ENCODE assay signal across 20 cellular contexts in the genomic region with DNA sequence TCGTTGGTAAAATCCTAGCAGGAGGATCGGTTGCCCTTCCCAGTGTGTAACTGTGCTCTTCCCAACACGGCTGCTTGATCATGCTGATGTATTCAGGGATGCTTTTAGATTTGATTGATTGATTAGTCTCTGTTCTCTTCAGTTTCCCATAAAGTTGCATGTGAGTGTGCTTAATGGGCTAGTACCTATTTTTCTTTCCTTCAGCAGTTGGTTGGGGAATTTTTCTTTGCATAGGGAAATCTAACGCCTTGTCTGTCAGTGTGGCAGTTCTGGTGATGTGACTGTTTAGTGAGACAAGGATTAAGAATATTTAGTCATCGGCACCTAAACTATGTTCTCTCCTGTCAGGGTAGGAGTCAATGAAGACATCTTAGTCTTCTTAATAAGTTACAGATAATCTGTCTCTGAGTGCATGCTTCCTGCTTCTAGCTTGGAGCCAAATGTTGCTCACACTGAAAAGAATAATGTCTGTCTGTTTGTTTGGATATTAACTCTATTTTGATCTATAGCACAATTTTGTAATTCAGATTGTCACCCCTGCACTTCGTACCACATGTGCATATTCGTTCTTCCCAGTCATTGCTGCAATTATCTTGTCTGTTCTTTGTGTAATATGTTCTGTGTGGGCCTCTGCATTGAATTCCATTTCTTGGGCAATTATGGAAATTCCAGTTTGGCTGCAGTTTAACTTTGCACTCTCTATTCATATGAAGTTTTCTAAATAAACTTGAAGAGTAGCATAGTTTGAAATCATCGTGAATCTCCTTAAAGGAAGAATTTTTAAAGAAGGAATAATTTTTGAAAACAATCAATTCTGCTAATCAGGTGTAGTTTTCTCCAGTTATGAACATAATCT.
DNase-seq lines count a peak whose midpoint lies in the region; ATAC-seq, FAIRE-seq and TF ChIP-seq lines count a peak whose summit lies in the region.
"Had no signal": no experiment of that assay in that cellular context is flagged by ENCODE, and none has a peak within 500 bp of the region (broad histone marks: within the 10 kb centered on the region; RNA-seq: fewer than 3 reads in every experiment).

No MANE protein-coding gene starts in this region.

- DNase-seq in ACHN (peak; percentile 22), RCC 7860 (ENCODE audit: low spot score) (peak; percentile 66), fibroblast of gingiva (ENCODE audit: low read depth) (peak; percentile 80), COLO829 (ENCODE audit: low spot score) (no peak), NCI-H2227 (lab: John Stamatoyannopoulos, UW; ENCODE audit: unreplicated experiment) (no peak), AG20443 (ENCODE audit: low spot score) (no peak)
- DNase-seq: GF-D8, HFFc6, Kasumi-1, MM.1S, NCI-H1092 treated with DMSO at 0.1 percent for 48 hours, NCI-H1694, NCI-H226, NCI-H524 treated with DMSO at 0.1 percent for 48 hours, SHP77 treated with DMSO at 0.1 percent for 48 hours had no signal

- in situ Hi-C loops in ACHN (cut with HindIII; ENCODE audit: low pct_ligation_motif_present, low pct_unique_long_range_greater_than_20kb, low sequenced_read_pairs): no loop called here

- no peak overlapping the region for H3K9ac ChIP-seq in neural cell (ENCODE audit: low read length)

- H2AFZ ChIP-seq in neural cell (ENCODE audit: low read depth, low read length): no peak overlapping the region

- no peaks in the 10 kb centered on the region for H4K20me1 ChIP-seq in neural cell (ENCODE audit: insufficient read depth)

- H3K9me3 ChIP-seq in neural cell (ENCODE audit: low read length): peaks cover 8% of the 10 kb centered on the region

- TF ChIP-seq EP300 in neural cell (conservative IDR thresholded peaks at IDR 0.05; ENCODE audit: poor library complexity, severe bottlenecking): peak; percentile 87

- H3K4me3 ChIP-seq in neural cell (ENCODE audit: low read length): no peak overlapping the region

- TF ChIP-seq CTCF in neural cell (IDR thresholded peaks at IDR 0.05; ENCODE audit: poor library complexity, severe bottlenecking): no peak

- H3K36me3 ChIP-seq in neural cell (ENCODE audit: insufficient read depth, low read length): no peaks in the 10 kb centered on the region

- no peak for TF ChIP-seq RAD21 in neural cell (conservative IDR thresholded peaks at IDR 0.05)

- peak; percentile 85 for FAIRE-seq in RCC 7860 (lab: Jason Lieb, UNC)
- FAIRE-seq: GM12892, H54 had no signal

- no peaks in the 10 kb centered on the region for H3K9me2 ChIP-seq in neural cell (ENCODE audit: insufficient read depth, low read length)

- H3F3A ChIP-seq in neural cell (ENCODE audit: insufficient read depth, low read length, poor library complexity, severe bottlenecking): no peaks in the 10 kb centered on the region

- no peak overlapping the region for H3K27ac ChIP-seq in neural cell (ENCODE audit: low read length)
- H3K27ac ChIP-seq: C4-2B had no signal

- no peaks in the 10 kb centered on the region for H3K79me2 ChIP-seq in neural cell (replicated peaks; ENCODE audit: insufficient read depth, low read length)

- no peak for ATAC-seq in HG02973 (IDR thresholded peaks at IDR 0.05; ENCODE audit: unreplicated experiment)

- H3K4me2 ChIP-seq in neural cell (ENCODE audit: low read length): no peak overlapping the region

- peaks cover 18% of the 10 kb centered on the region for H3K27me3 ChIP-seq in neural cell (ENCODE audit: insufficient read depth, low read depth, low read length)

TF ChIP-seq in neural cell, 6 proteins besides CTCF, POLR2A, EP300 and RAD21:
- no peak for TF ChIP-seq SMC3 (conservative IDR thresholded peaks at IDR 0.05; ENCODE audit: poor library complexity)
- TF ChIP-seq EZH2 (IDR thresholded peaks at IDR 0.05; ENCODE audit: borderline replicate concordance, insufficient read depth, low read length, poor library complexity, severe bottlenecking): no peak
- TF ChIP-seq REST (IDR thresholded peaks at IDR 0.05; ENCODE audit: borderline replicate concordance): peak; percentile 95
- TF ChIP-seq POLR2AphosphoS5 (IDR thresholded peaks at IDR 0.05): peak; percentile 97

Comparison
In these comparisons a context has a peak if more than half of its experiments do, and no peak if none do; other contexts are left out.
1. DNase-seq: peak in ACHN (single experiment), RCC 7860 (single experiment) and fibroblast of gingiva (single experiment); none in COLO829 (single experiment), NCI-H2227 (single experiment) and AG20443 (single experiment).